ENCODE assay signal across 1 cellular context in genomic region chr4:25060586-25061340, GRCh38.
TF ChIP-seq lines count a peak whose summit lies in the region.

No MANE protein-coding gene starts in this region.

TF ChIP-seq in K562, 482 proteins besides CTCF, POLR2A, EP300 and RAD21 (continued from another document):
- TF ChIP-seq REST (CRISPR knock-in tag; IDR thresholded peaks at IDR 0.05; ENCODE audit: low read depth) (no peak), RUNX1 (IDR thresholded peaks at IDR 0.05; ENCODE audit: low read depth) (no peak), ZFP36 (IDR thresholded peaks at IDR 0.05; ENCODE audit: low read depth, low read length, partially characterized antibody) (no peak), CUX1 (CRISPR knock-in tag; IDR thresholded peaks at IDR 0.05) (no peak), CSDE1 (IDR thresholded peaks at IDR 0.05) (no peak), ZBTB12 (CRISPR knock-in tag; IDR thresholded peaks at IDR 0.05) (no peak), ARID1B (IDR thresholded peaks at IDR 0.05) (no peak), NKRF (IDR thresholded peaks at IDR 0.05; ENCODE audit: borderline replicate concordance) (no peak), RBM39 (optimal IDR thresholded peaks at IDR 0.05; ENCODE audit: low read depth, low read length) (no peak), BACH1 (tag; IDR thresholded peaks at IDR 0.05) (no peak), SNRNP70 (optimal IDR thresholded peaks at IDR 0.05; ENCODE audit: low read depth, low read length) (no peak)
